8 cellular contexts compared by ENCODE assay signal in genomic region chr20:64315884-64316283, GRCh38.
A peak's percentile ranks its signal among the peaks of the same experiment; 100 is the strongest.
DNase-seq lines count a peak whose midpoint lies in the region; ATAC-seq and TF ChIP-seq lines count a peak whose summit lies in the region.
"Not testable (repeated sequence)": the region's sequence is repeated elsewhere in the genome, so short reads cannot be mapped to it uniquely, and the experiment has no call there.

No MANE protein-coding gene starts in this region.

- not testable (repeated sequence) for H3K4me1 Mint-ChIP-seq in GM23338; activated naive CD8-positive, alpha-beta T cell treated with anti-CD3 and anti-CD28 coated beads, Interleukin-2, amount 10 ng/mL, durations not matched to agents 7 days and 5 days; natural killer cell; type B pancreatic cell (ENCODE audit: unreplicated experiment)

- ATAC-seq in GM23338 (peak; percentile 51), Panc1 (peak; percentile 12; the same call in 1 of the 2 replicates), left lung (peak; percentile 27)
- not testable (repeated sequence) for ATAC-seq in activated naive CD8-positive, alpha-beta T cell treated with anti-CD3 and anti-CD28 coated beads, Interleukin-2, amount 10 ng/mL, durations not matched to agents 7 days and 5 days (ENCODE audit: low read depth); natural killer cell

- not testable (repeated sequence) for TF ChIP-seq CTCF in GM23338 (conservative IDR thresholded peaks at IDR 0.05; ENCODE audit: low read depth in 2 of 2); Panc1 (IDR thresholded peaks at IDR 0.05); dorsolateral prefrontal cortex (IDR thresholded peaks at IDR 0.05 in 54 of 56, conservative IDR thresholded peaks at IDR 0.05 in 2 of 56; ENCODE audit: low read depth in 1 of 56, partially characterized antibody in 56 of 56); left lung (IDR thresholded peaks at IDR 0.05); natural killer cell (IDR thresholded peaks at IDR 0.05); parathyroid adenoma (IDR thresholded peaks at IDR 0.05); type B pancreatic cell (conservative IDR thresholded peaks at IDR 0.05)

- not testable (repeated sequence) for DNase-seq in GM23338 (ENCODE audit: low spot score); Panc1 (ENCODE audit: low read depth, low spot score); activated naive CD8-positive, alpha-beta T cell treated with anti-CD3 and anti-CD28 coated beads, Interleukin-2, amount 10 ng/mL, durations not matched to agents 7 days and 5 days; dorsolateral prefrontal cortex; left lung; natural killer cell; type B pancreatic cell (ENCODE audit: extremely low spot score, unreplicated experiment)

- not testable (repeated sequence) for H3K9me2 ChIP-seq in GM23338 (ENCODE audit: insufficient read depth)

- not testable (repeated sequence) for H3K9ac ChIP-seq in parathyroid adenoma

- H3K4me2 ChIP-seq in GM23338, result peak overlapping the region; percentile 75
- not testable (repeated sequence) for H3K4me2 ChIP-seq in parathyroid adenoma (ENCODE audit: low read length)

- H3K36me3 Mint-ChIP-seq in GM23338 (ENCODE audit: low read depth); activated naive CD8-positive, alpha-beta T cell treated with anti-CD3 and anti-CD28 coated beads, Interleukin-2, amount 10 ng/mL, durations not matched to agents 7 days and 5 days; natural killer cell; type B pancreatic cell: not testable (repeated sequence)

- peak overlapping the region; percentile 50 for H3K4me3 ChIP-seq in GM23338
- not testable (repeated sequence) for H3K4me3 ChIP-seq in Panc1 (ENCODE audit: low read depth in 2 of 2, low read length in 2 of 2); left lung; parathyroid adenoma (ENCODE audit: low read depth, low read length)
- peak overlapping the region in 39 of 59 donors; percentile 1 to 64 (median 37) for H3K4me3 ChIP-seq in dorsolateral prefrontal cortex

- in situ Hi-C loops in Panc1 (cut with HindIII; ENCODE audit: low pct_unique_long_range_greater_than_20kb, low sequenced_read_pairs), result not testable (repeated sequence)

- POLR2A ChIA-PET in Panc1 (lab: Charles Lee); activated naive CD8-positive, alpha-beta T cell treated with anti-CD3 and anti-CD28 coated beads, Interleukin-2, amount 10 ng/mL, durations not matched to agents 7 days and 5 days (lab: Charles Lee): not testable (repeated sequence)

- BruUV-seq in Panc1 (replicated peaks; lab: Mats Ljungman, UMichigan), result not testable (repeated sequence)

- peak overlapping the region; percentile 73; the same call in 1 of the 2 replicates for H2AFZ ChIP-seq in GM23338
- peak overlapping the region; percentile 75 for H2AFZ ChIP-seq in parathyroid adenoma

- not testable (repeated sequence) for H3K9me3 ChIP-seq in Panc1 (ENCODE audit: control insufficient read depth, insufficient read depth, low read depth, low read length); left lung; parathyroid adenoma (ENCODE audit: control insufficient read depth, low read length)

- peaks cover 20% of the 10 kb centered on the region for H3K27me3 Mint-ChIP-seq in GM23338 (ENCODE audit: insufficient read depth, low read depth, poor library complexity)
- peaks cover 30% of the 10 kb centered on the region for H3K27me3 Mint-ChIP-seq in activated naive CD8-positive, alpha-beta T cell treated with anti-CD3 and anti-CD28 coated beads, Interleukin-2, amount 10 ng/mL, durations not matched to agents 7 days and 5 days
- H3K27me3 Mint-ChIP-seq in natural killer cell (ENCODE audit: low read depth in 2 of 2), result peaks cover 17 to 28% of the 10 kb centered on the region in 2 donors
- H3K27me3 Mint-ChIP-seq in type B pancreatic cell, result peaks cover 43% of the 10 kb centered on the region

- H3K27me3 ChIP-seq in GM23338 (ENCODE audit: insufficient read depth) (peaks cover 28% of the 10 kb centered on the region), dorsolateral prefrontal cortex (peaks cover 0 to 14% (median 0%) of the 10 kb centered on the region in 45 donors), left lung (peaks cover 10 to 45% of the 10 kb centered on the region in 2 donors)
- H3K27me3 ChIP-seq in Panc1 (ENCODE audit: control insufficient read depth, insufficient read depth, low read length); parathyroid adenoma (ENCODE audit: control insufficient read depth, insufficient read depth, low read length): not testable (repeated sequence)

- not testable (repeated sequence) for H3F3A ChIP-seq in GM23338 (replicated peaks; ENCODE audit: low read depth)

- not testable (repeated sequence) for H3K4me1 ChIP-seq in GM23338 (ENCODE audit: insufficient read depth); Panc1 (ENCODE audit: control insufficient read depth, insufficient read depth, low read length); left lung; parathyroid adenoma

- intact Hi-C loops in Panc1 (cut with micrococcal nuclease; ENCODE audit: unreplicated experiment); dorsolateral prefrontal cortex (cut with DNase I); left lung (cut with DNase I); natural killer cell (cut with micrococcal nuclease): not testable (repeated sequence)

- not testable (repeated sequence) for H3K79me2 ChIP-seq in GM23338 (replicated peaks; ENCODE audit: insufficient read depth); parathyroid adenoma

- not testable (repeated sequence) for H3K27ac Mint-ChIP-seq in GM23338; activated naive CD8-positive, alpha-beta T cell treated with anti-CD3 and anti-CD28 coated beads, Interleukin-2, amount 10 ng/mL, durations not matched to agents 7 days and 5 days; natural killer cell; type B pancreatic cell

- CTCF ChIA-PET in Panc1 (lab: Charles Lee), result not testable (repeated sequence)

- not testable (repeated sequence) for H3K9me3 Mint-ChIP-seq in GM23338; activated naive CD8-positive, alpha-beta T cell treated with anti-CD3 and anti-CD28 coated beads, Interleukin-2, amount 10 ng/mL, durations not matched to agents 7 days and 5 days; natural killer cell; type B pancreatic cell

- H3K4me3 Mint-ChIP-seq in GM23338, result peak overlapping the region; percentile 73
- peak overlapping the region; percentile 6 for H3K4me3 Mint-ChIP-seq in activated naive CD8-positive, alpha-beta T cell treated with anti-CD3 and anti-CD28 coated beads, Interleukin-2, amount 10 ng/mL, durations not matched to agents 7 days and 5 days
- H3K4me3 Mint-ChIP-seq in natural killer cell, result peak overlapping the region; percentile 45
- H3K4me3 Mint-ChIP-seq in type B pancreatic cell, result peak overlapping the region; percentile 82

- not testable (repeated sequence) for H3K36me3 ChIP-seq in GM23338 (ENCODE audit: insufficient read depth); Panc1 (ENCODE audit: control insufficient read depth, insufficient read depth, low read length); left lung; parathyroid adenoma (ENCODE audit: control insufficient read depth, insufficient read depth, low read length)

- H3K27ac ChIP-seq in GM23338 (ENCODE audit: low read depth); Panc1 (ENCODE audit: low read length); left lung; parathyroid adenoma: not testable (repeated sequence)
- H3K27ac ChIP-seq in dorsolateral prefrontal cortex, result peak overlapping the region in 3 of 59 donors; percentile 14 to 80 (median 51)

- H4K20me1 ChIP-seq in GM23338 (replicated peaks; ENCODE audit: insufficient read depth), result not testable (repeated sequence)

TF ChIP-seq in GM23338, 12 proteins besides CTCF, POLR2A, EP300 and RAD21:
- TF ChIP-seq EZH2 (IDR thresholded peaks at IDR 0.05; ENCODE audit: low read depth, unreplicated experiment), result peak; percentile 69

Comparison
In these comparisons a context has a peak if more than half of its experiments do, and no peak if none do; other contexts are left out.
1. H3K4me3 Mint-ChIP-seq: peak in every context shown above with its lines; median percentile 82 in type B pancreatic cell; 73 in GM23338; 45 in natural killer cell; 6 in activated naive CD8-positive, alpha-beta T cell treated with anti-CD3 and anti-CD28 coated beads, Interleukin-2, amount 10 ng/mL, durations not matched to agents 7 days and 5 days.